Comparison of ENCODE assay signal across 8 cellular contexts in the genomic region with DNA sequence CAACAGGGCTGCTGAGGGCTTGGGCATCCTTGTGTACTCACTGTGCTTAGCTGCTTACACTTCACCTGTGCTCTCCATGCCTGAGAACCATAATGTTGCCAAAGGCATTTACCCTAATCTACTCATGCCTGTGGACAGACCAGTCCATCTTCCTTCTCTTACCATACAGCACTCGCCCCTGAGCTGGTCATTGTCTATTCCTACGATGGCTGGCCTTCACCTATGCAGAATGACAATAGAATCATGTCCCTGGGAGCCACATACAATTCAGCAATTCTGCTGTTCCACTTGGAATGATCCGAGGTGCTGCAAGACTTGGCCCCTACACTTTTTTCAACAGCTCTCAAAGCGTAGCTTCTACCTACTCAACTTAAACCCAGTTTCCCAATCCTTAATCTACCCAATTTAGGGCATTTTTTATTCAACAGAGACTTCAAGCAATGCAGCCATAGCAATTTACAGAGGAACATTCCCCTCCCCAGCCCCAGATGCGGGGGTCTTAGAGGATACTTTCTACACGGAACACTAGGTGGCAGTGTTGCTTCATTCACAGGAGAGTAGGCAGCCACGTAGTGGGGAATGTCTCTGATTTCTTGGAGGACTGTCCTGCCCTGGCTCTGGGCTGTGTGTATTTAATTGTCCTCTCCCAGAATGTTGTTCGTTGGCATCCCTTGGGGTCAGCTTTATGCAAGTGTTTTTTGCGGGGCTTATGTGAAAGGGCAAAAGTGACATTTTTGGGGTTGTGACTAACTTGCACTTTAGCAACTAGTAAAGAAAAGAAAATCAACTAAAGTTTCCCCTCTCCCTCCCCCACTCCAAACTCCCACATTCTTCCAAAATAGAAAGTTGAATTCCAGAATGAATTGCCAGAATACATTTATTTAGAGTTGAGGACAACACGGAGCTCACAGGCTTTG.
A peak's percentile ranks its signal among the peaks of the same experiment; 100 is the strongest.
DNase-seq lines count a peak whose midpoint lies in the region; ATAC-seq and TF ChIP-seq lines count a peak whose summit lies in the region.

No MANE protein-coding gene starts in this region.

- peak; percentile 77 for TF ChIP-seq CTCF in GM12875 (IDR thresholded peaks at IDR 0.05; ENCODE audit: borderline replicate concordance, insufficient read depth, low read depth, low read length)

- H3K4me3 ChIP-seq in GM12875 (ENCODE audit: low read depth, low read length): no peak overlapping the region

- intact Hi-C loops in Right ventricle myocardium superior (cut with DNase I): loop anchor here (5.0 to 10.0 kb wide), 3 partner anchors 133 to 318 kb away; no protein-coding TSS in a partner anchor

- DNase-seq in Ammon's horn (ENCODE audit: low spot score): peak; percentile 82
- DNase-seq in NCI-H2196 (lab: John Stamatoyannopoulos, UW; ENCODE audit: unreplicated experiment): peak; percentile 60
- peak; percentile 54 for DNase-seq in activated CD8-positive, alpha-beta memory T cell treated with anti-CD3 and anti-CD28 coated beads, Interleukin-2, amount 50 U/mL, for 48 hours
- no peak for DNase-seq in Right ventricle myocardium superior
- DNase-seq in retina: peak; percentile 64

- peak; percentile 85 for ATAC-seq in HG02885 (IDR thresholded peaks at IDR 0.05; ENCODE audit: poor library complexity, unreplicated experiment)
- ATAC-seq in Right ventricle myocardium superior (ENCODE audit: poor library complexity): peak; percentile 96
- ATAC-seq in GM21515 (IDR thresholded peaks at IDR 0.05; ENCODE audit: unreplicated experiment): no peak
